8 cellular contexts compared by ENCODE assay signal in the genomic region with DNA sequence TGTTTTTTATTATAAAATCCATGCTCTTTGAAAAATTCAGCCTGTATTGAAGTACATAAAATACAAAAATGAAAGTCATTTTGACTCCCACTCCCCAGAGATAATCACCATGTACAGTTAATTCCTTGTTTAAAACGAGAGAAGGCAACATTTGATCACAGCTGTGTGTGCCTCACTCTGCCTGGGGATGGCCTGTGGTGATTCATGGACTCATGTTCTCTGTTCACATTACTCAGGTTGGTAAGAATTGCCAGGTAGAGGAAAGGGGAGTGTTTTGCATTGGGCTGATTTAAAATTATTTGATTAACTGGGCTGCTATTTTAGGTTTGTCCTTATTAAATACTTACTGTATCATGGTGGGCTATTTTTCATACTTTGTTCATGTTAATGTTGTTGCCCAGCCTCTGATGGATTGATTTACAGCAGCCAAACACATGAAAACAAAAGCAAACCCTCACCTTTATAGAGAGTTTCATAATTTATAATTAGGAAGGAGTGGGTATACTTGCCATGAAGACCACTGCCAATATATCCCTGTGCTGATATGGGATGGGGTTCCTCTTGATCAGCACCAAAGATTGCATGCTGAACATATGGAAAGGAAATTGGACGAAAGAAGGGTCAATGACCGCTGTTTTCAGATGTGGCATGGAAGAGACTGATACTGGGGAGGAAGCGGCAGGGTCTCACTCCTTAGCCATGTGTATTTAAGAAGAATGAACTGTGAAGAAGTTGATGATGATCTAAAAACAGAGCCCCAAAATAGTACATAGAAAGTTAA. TPM values are rescaled to one million over a fixed set of nuclear protein-coding genes. Genes with fewer than 3 reads are reported as not detected.
DNase-seq lines count a peak whose midpoint lies in the region; ATAC-seq, FAIRE-seq and TF ChIP-seq lines count a peak whose summit lies in the region.

No MANE protein-coding gene starts in this region.

- intact Hi-C loops in left ventricle myocardium inferior (cut with micrococcal nuclease) (no loop called here), Right ventricle myocardium superior (cut with DNase I) (no loop called here)

- peaks cover 96% of the 10 kb centered on the region for H3K4me1 ChIP-seq in left ventricle myocardium inferior

- H3K36me3 ChIP-seq in left ventricle myocardium inferior: no peaks in the 10 kb centered on the region

- peak overlapping the region; percentile 95 for H3K4me3 ChIP-seq in left ventricle myocardium inferior

- H3K27ac ChIP-seq in left ventricle myocardium inferior (replicated peaks): peak overlapping the region; percentile 100

- no peak for ATAC-seq in Right ventricle myocardium superior (ENCODE audit: poor library complexity)

- DNase-seq in left ventricle myocardium inferior: no peak
- no peak for DNase-seq in Right ventricle myocardium superior
- peak; percentile 38 to 52 for DNase-seq in activated T-cell treated with anti-CD3 and anti-CD28 coated beads, Interleukin-2, amount 50 U/mL, for 48 hours
- DNase-seq in islet precursor cell: peak; percentile 57
- DNase-seq in urothelium cell line (ENCODE audit: low spot score): peak; percentile 27
- DNase-seq in KBM-7: no peak
- no peak for DNase-seq in NOMO-1 (lab: John Stamatoyannopoulos, UW; ENCODE audit: unreplicated experiment in 2 of 2)
- no peak for DNase-seq in DMS79 treated with DMSO at 0.1 percent for 48 hours (lab: John Stamatoyannopoulos, UW)

- no peak for TF ChIP-seq CTCF in left ventricle myocardium inferior (IDR thresholded peaks at IDR 0.05; ENCODE audit: borderline replicate concordance)

- no peaks in the 10 kb centered on the region for H3K27me3 ChIP-seq in left ventricle myocardium inferior (ENCODE audit: low read depth)

- H3K9me3 ChIP-seq in left ventricle myocardium inferior (replicated peaks): no peaks in the 10 kb centered on the region

- in situ Hi-C loops in KBM-7 (cut with MboI; ENCODE audit: low pct_unique_long_range_greater_than_20kb, low sequenced_read_pairs): no loop called here

- FAIRE-seq in urothelium cell line (lab: Jason Lieb, UNC): no peak

RNA-seq across cellular contexts. Expression of a gene that starts 3.0 kb away (rescaled TPM):
- 25.9 TPM for total RNA-seq in left ventricle myocardium inferior
- 21.5 TPM for total RNA-seq in Right ventricle myocardium superior

RNA-seq across cellular contexts. Expression of a gene that starts 3.9 kb away (rescaled TPM):
- total RNA-seq in left ventricle myocardium inferior: 20.8 TPM
- total RNA-seq in Right ventricle myocardium superior: 15.2 TPM

RNA-seq across cellular contexts. Expression of a gene that starts 33.0 kb away (rescaled TPM):
- total RNA-seq in left ventricle myocardium inferior (34.0 TPM), Right ventricle myocardium superior (14.1 TPM)

RNA-seq across cellular contexts. Expression of a gene that starts 42.2 kb away (rescaled TPM):
- total RNA-seq in left ventricle myocardium inferior: 0.36 TPM
- total RNA-seq in Right ventricle myocardium superior: 0.19 TPM

RNA-seq across cellular contexts. Expression of a gene that starts 42.3 kb away (rescaled TPM):
- total RNA-seq in left ventricle myocardium inferior (0.19 TPM), Right ventricle myocardium superior (0.16 TPM)

Comparison
In these comparisons a context has a peak if more than half of its experiments do, and no peak if none do; other contexts are left out.
1. DNase-seq: peak in activated T-cell treated with anti-CD3 and anti-CD28 coated beads, Interleukin-2, amount 50 U/mL, for 48 hours (2 of 2), islet precursor cell (single experiment) and urothelium cell line (single experiment); none in left ventricle myocardium inferior (single experiment), Right ventricle myocardium superior (single experiment), KBM-7 (single experiment), NOMO-1 (0 of 2) and DMS79 treated with DMSO at 0.1 percent for 48 hours (single experiment).